In genomic region chr2:220476877-220477276, GRCh38 we compare ENCODE assay signal across 33 cellular contexts.
"Had no signal": no experiment of that assay in that cellular context is flagged by ENCODE, and none has a peak within 500 bp of the region (broad histone marks: within the 10 kb centered on the region; RNA-seq: fewer than 3 reads in every experiment).

No MANE protein-coding gene starts in this region.

- H3K27me3 ChIP-seq: adrenal gland, ascending aorta, body of pancreas, brain microvascular endothelial cell, breast epithelium, cardiac muscle cell had no signal

- H3K27ac ChIP-seq: adrenal gland, ascending aorta, body of pancreas, brain microvascular endothelial cell, breast epithelium, cardiac muscle cell had no signal

- FAIRE-seq: astrocyte, bronchial epithelial cell had no signal

- H3K4me1 ChIP-seq: adrenal gland, ascending aorta, breast epithelium had no signal

- H3K9me3 ChIP-seq: adrenal gland, ascending aorta, body of pancreas, breast epithelium had no signal

- DNase-seq: activated effector memory CD4-positive, alpha-beta T cell treated with anti-CD3 and anti-CD28 coated beads, Interleukin-2, amount 50 U/mL, for 16 hours; activated effector memory CD4-positive, alpha-beta T cell treated with Interleukin-2 at 50 U/mL for 16 hours; activated gamma-delta T cell; activated gamma-delta T cell treated with Interleukin-2 at 50 U/mL for 16 hours; activated naive CD4-positive, alpha-beta T cell; activated naive CD4-positive, alpha-beta T cell treated with anti-CD3 and anti-CD28 coated beads for 36 hours; activated naive CD4-positive, alpha-beta T cell treated with anti-CD3 and anti-CD28 coated beads, Interleukin-2, amount 10 ng/mL, durations not matched to agents 7 days and 5 days; activated naive CD4-positive, alpha-beta T cell treated with anti-CD3 and anti-CD28 coated beads, Interleukin-2, amount 50 U/mL, for 16 hours; activated naive CD4-positive, alpha-beta T cell treated with Interleukin-2 at 50 U/mL for 16 hours; activated naive CD8-positive, alpha-beta T cell treated with anti-CD3 and anti-CD28 coated beads for 36 hours; activated naive CD8-positive, alpha-beta T cell treated with anti-CD3 and anti-CD28 coated beads, Interleukin-2, amount 10 ng/mL, durations not matched to agents 7 days and 5 days; activated naive CD8-positive, alpha-beta T cell treated with anti-CD3 and anti-CD28 coated beads, Interleukin-2, amount 50 U/mL, for 24 hours; activated T-cell treated with anti-CD3 and anti-CD28 coated beads, Interleukin-2, amount 50 U/mL, for 24 hours; activated T-cell treated with anti-CD3 and anti-CD28 coated beads, Interleukin-2, amount 50 U/mL, for 4 hours; activated T-cell treated with anti-CD3 and anti-CD28 coated beads, Interleukin-2, amount 50 U/mL, for 48 hours; activated T-cell treated with anti-CD3 and anti-CD28 coated beads, Interleukin-2, amount 50 U/mL, for 72 hours; adrenal gland; amniotic stem cell; amygdala; anterior cingulate cortex; aorta; body of pancreas; brain microvascular endothelial cell; caudate nucleus; central memory CD4-positive, alpha-beta T cell; cerebellar nuclear complex had no signal

- ATAC-seq: activated naive CD4-positive, alpha-beta T cell treated with anti-CD3 and anti-CD28 coated beads, Interleukin-2, amount 50 U/mL, for 72 hours; activated naive CD8-positive, alpha-beta T cell treated with anti-CD3 and anti-CD28 coated beads, Interleukin-2, amount 50 U/mL, for 24 hours; activated T-cell treated with anti-CD3 and anti-CD28 coated beads, Interleukin-2, amount 50 U/mL, for 4 hours; activated T-cell treated with anti-CD3 and anti-CD28 coated beads, Interleukin-2, amount 50 U/mL, for 72 hours; activated T-helper 17 cell treated with anti-CD3 and anti-CD28 coated beads, Interleukin-2, amount 50 U/mL, for 72 hours; body of pancreas had no signal

- H3K4me3 ChIP-seq: adrenal gland, ascending aorta, body of pancreas, breast epithelium, cardiac muscle cell had no signal

- H3K36me3 ChIP-seq: adrenal gland, ascending aorta, brain microvascular endothelial cell, breast epithelium, cardiac muscle cell had no signal
